19 cellular contexts compared by ENCODE assay signal in the genomic region with DNA sequence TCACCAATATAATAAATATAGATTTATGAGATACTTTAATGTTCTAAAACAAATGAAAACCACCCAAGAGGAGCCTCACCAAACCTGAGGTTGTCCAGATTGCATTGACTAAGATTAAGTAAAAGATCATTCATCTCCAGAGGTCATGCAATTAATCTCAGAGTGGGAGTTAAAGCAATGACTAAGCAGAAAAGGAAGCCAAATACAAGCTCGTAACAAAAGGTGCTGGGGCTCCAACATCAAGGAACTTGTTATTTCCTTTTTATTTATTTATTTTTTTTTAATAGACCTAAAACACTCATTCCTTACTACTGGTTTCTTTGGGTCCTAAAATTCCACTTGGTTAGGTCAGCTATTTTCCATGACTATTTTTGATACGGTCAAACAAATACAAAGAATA. TPM values are rescaled to one million over a fixed set of nuclear protein-coding genes. Genes with fewer than 3 reads are reported as not detected.
DNase-seq lines count a peak whose midpoint lies in the region; ATAC-seq and TF ChIP-seq lines count a peak whose summit lies in the region.
"Had no signal": no experiment of that assay in that cellular context is flagged by ENCODE, and none has a peak within 500 bp of the region (broad histone marks: within the 10 kb centered on the region; RNA-seq: fewer than 3 reads in every experiment).

No MANE protein-coding gene starts in this region.

- no peak overlapping the region for H3K4me3 ChIP-seq in epithelial cell of esophagus (ENCODE audit: low read length)
- H3K4me3 ChIP-seq: left lung, PC-9, thyroid gland had no signal

- no peaks in the 10 kb centered on the region for H3K9me3 Mint-ChIP-seq in activated naive CD4-positive, alpha-beta T cell treated with anti-CD3 and anti-CD28 coated beads, Interleukin-2, amount 50 U/mL, for 72 hours
- H3K9me3 Mint-ChIP-seq: effector memory CD8-positive, alpha-beta T cell had no signal

- no peak for ATAC-seq in activated naive CD4-positive, alpha-beta T cell treated with anti-CD3 and anti-CD28 coated beads, Interleukin-2, amount 50 U/mL, for 72 hours
- no peak for ATAC-seq in GM19467 (IDR thresholded peaks at IDR 0.05; ENCODE audit: unreplicated experiment)
- ATAC-seq: activated CD4-positive, alpha-beta T cell treated with anti-CD3 and anti-CD28 coated beads for 36 hours; effector memory CD8-positive, alpha-beta T cell had no signal

- DNase-seq in EH (ENCODE audit: low read depth) (peak; percentile 39), NCI-H226 (peak; percentile 8), epithelial cell of esophagus (ENCODE audit: low read depth) (peak; percentile 15), renal cortical epithelial cell (ENCODE audit: low read depth) (peak; percentile 74), NCI-H1105 (lab: John Stamatoyannopoulos, UW) (no peak)
- DNase-seq in activated naive CD4-positive, alpha-beta T cell treated with anti-CD3 and anti-CD28 coated beads, Interleukin-2, amount 50 U/mL, for 72 hours (ENCODE audit: low spot score in 2 of 2): no peak
- DNase-seq: activated CD4-positive, alpha-beta T cell treated with anti-CD3 and anti-CD28 coated beads for 36 hours; amniotic stem cell; C1 segment of cervical spinal cord; effector memory CD8-positive, alpha-beta T cell; foreskin melanocyte; left lung; NCI-H187 treated with DMSO at 0.1 percent for 48 hours; NCI-H510A; T1000; thyroid gland had no signal

- H3K36me3 Mint-ChIP-seq in activated naive CD4-positive, alpha-beta T cell treated with anti-CD3 and anti-CD28 coated beads, Interleukin-2, amount 50 U/mL, for 72 hours: no peaks in the 10 kb centered on the region

- TF ChIP-seq CTCF in epithelial cell of esophagus (IDR thresholded peaks at IDR 0.05; ENCODE audit: insufficient read depth, low read depth, low read length, missing control alignments): no peak

- no peak overlapping the region for H3K27ac Mint-ChIP-seq in activated naive CD4-positive, alpha-beta T cell treated with anti-CD3 and anti-CD28 coated beads, Interleukin-2, amount 50 U/mL, for 72 hours
- H3K27ac Mint-ChIP-seq: activated CD4-positive, alpha-beta T cell treated with anti-CD3 and anti-CD28 coated beads for 36 hours; effector memory CD8-positive, alpha-beta T cell had no signal

RNA-seq across cellular contexts. Expression of gene RSPO3, which starts 57.7 kb away (rescaled TPM):
- total RNA-seq in renal cortical epithelial cell: 0.17 and 0.55 TPM in 2 replicates
- total RNA-seq in activated naive CD4-positive, alpha-beta T cell treated with anti-CD3 and anti-CD28 coated beads, Interleukin-2, amount 50 U/mL, for 72 hours: not detected
- total RNA-seq: activated CD4-positive, alpha-beta T cell treated with anti-CD3 and anti-CD28 coated beads for 36 hours; PC-9; SK-MEL-5 had no signal

Comparison
In these comparisons a context has a peak if more than half of its experiments do, and no peak if none do; other contexts are left out.
1. DNase-seq: peak in EH (single experiment), NCI-H226 (single experiment), epithelial cell of esophagus (single experiment) and renal cortical epithelial cell (single experiment); none in activated naive CD4-positive, alpha-beta T cell treated with anti-CD3 and anti-CD28 coated beads, Interleukin-2, amount 50 U/mL, for 72 hours (0 of 2) and NCI-H1105 (single experiment).